Comparison of ENCODE assay signal across 8 cellular contexts in the genomic region with DNA sequence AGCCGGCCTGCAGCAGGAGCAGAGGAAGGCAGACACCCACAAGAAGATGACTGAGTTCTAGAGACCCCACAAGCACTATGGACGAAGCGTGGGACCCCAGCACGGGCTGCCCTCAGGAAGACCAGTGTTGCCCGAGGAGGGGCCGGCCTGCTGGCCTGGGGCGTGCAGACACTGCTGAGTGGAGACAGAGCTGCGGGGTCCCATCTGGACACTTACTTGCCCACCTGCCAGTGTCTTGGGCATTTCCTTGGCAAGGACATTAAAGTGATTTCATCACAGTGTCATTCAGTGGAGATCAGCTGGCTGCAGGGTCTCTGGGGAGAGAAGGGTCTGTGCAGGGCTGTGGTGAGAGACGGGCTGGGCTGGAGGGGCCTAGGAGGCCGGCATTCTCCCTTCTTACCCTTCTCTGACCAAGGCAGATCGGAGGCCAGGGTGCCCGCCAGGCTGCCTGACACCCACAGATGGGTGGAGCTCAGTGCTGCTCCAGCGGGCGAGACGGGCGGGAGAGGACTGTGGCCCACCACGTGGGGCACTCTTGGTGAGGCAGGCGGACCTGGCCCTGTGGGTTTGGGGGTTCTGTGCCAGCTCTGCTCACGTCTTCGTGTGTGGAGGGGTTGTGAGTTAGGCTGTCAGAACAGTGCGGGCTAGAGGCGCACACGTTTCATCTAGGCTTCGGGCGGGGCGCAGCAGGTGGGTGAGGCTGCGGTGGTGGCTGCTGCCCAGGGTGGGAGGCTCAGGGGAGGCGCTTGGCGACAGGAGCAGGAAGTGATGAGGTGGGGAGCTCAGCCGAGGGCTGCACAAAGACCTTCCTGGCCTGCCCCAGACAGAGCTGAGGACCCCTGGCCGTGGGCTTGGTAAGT. TPM values are rescaled to one million over a fixed set of nuclear protein-coding genes. Genes with fewer than 3 reads are reported as not detected.
DNase-seq lines count a peak whose midpoint lies in the region; ATAC-seq and TF ChIP-seq lines count a peak whose summit lies in the region.

A gene with protein sequence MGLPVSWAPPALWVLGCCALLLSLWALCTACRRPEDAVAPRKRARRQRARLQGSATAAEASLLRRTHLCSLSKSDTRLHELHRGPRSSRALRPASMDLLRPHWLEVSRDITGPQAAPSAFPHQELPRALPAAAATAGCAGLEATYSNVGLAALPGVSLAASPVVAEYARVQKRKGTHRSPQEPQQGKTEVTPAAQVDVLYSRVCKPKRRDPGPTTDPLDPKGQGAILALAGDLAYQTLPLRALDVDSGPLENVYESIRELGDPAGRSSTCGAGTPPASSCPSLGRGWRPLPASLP (plus strand): TSS at position 806 of the 860 bp plus-strand sequence. CDS start 886 bp downstream, outside the sequence.

- H3K27me3 ChIP-seq in GM06990 (replicated peaks; ENCODE audit: control insufficient read depth, insufficient read depth, low read length) (no peaks in the 10 kb centered on the region), mucosa of stomach (ENCODE audit: control insufficient read depth, insufficient read depth, low read length) (no peaks in the 10 kb centered on the region)

- no peak for ATAC-seq in GM21526 (IDR thresholded peaks at IDR 0.05; ENCODE audit: low FRiP score, unreplicated experiment)
- ATAC-seq in HG03175 (IDR thresholded peaks at IDR 0.05; ENCODE audit: unreplicated experiment): no peak

- POLR2A ChIA-PET in RWPE1 (lab: Yijun Ruan, JAX; ENCODE audit: low non-redundant PET): no interaction called here

- no peaks in the 10 kb centered on the region for H3K9me3 ChIP-seq in mucosa of stomach (ENCODE audit: control insufficient read depth, low read length)

- H3K27ac Mint-ChIP-seq in activated naive CD4-positive, alpha-beta T cell treated with anti-CD3 and anti-CD28 coated beads, Interleukin-2, amount 50 U/mL, for 24 hours: peak within 1 kb of the TSS; percentile 23
- no peak within 1 kb of the TSS for H3K27ac Mint-ChIP-seq in HFFc6

- H3K27ac ChIP-seq in RWPE1: peak within 1 kb of the TSS; percentile 99

- CTCF ChIA-PET in RWPE1 (lab: Yijun Ruan, JAX): interaction anchor here (0.5 to 1.6 kb wide), 6 partner anchors 8 to 244 kb away, joined by 3 to 4 read pairs (median 3); no protein-coding TSS in a partner anchor

- H3K36me3 ChIP-seq in GM06990 (ENCODE audit: control insufficient read depth, insufficient read depth, low read length): peaks cover 21% of the 10 kb centered on the region
- peaks cover 6% of the 10 kb centered on the region for H3K36me3 ChIP-seq in mucosa of stomach (ENCODE audit: control insufficient read depth, insufficient read depth, low read length)

- no peaks in the 10 kb centered on the region for H3K9me3 Mint-ChIP-seq in activated naive CD4-positive, alpha-beta T cell treated with anti-CD3 and anti-CD28 coated beads, Interleukin-2, amount 50 U/mL, for 24 hours
- no peaks in the 10 kb centered on the region for H3K9me3 Mint-ChIP-seq in HFFc6

- TF ChIP-seq CTCF in GM06990 (IDR thresholded peaks at IDR 0.05; ENCODE audit: insufficient read depth, low read length, poor library complexity, severe bottlenecking): no peak
- no peak for TF ChIP-seq CTCF in RWPE1 (conservative IDR thresholded peaks at IDR 0.05; ENCODE audit: low read depth)
- no peak for TF ChIP-seq CTCF in HFFc6 (IDR thresholded peaks at IDR 0.05)

- H3K27me3 Mint-ChIP-seq in activated naive CD4-positive, alpha-beta T cell treated with anti-CD3 and anti-CD28 coated beads, Interleukin-2, amount 50 U/mL, for 24 hours: no peaks in the 10 kb centered on the region
- H3K27me3 Mint-ChIP-seq in HFFc6 (ENCODE audit: insufficient read depth): peaks cover 2% of the 10 kb centered on the region

- DNase-seq in GM06990 (ENCODE audit: extremely low read depth, insufficient read length) (peak; percentile 85), RWPE1 (ENCODE audit: low spot score) (no peak), HFFc6 (no peak), NCI-H345 (lab: John Stamatoyannopoulos, UW) (no peak)

- peaks cover 39% of the 10 kb centered on the region for H3K4me1 ChIP-seq in mucosa of stomach (ENCODE audit: control insufficient read depth, insufficient read depth, low read length)

- H3K4me1 Mint-ChIP-seq in activated naive CD4-positive, alpha-beta T cell treated with anti-CD3 and anti-CD28 coated beads, Interleukin-2, amount 50 U/mL, for 24 hours: peaks cover 27% of the 10 kb centered on the region
- no peaks in the 10 kb centered on the region for H3K4me1 Mint-ChIP-seq in HFFc6 (ENCODE audit: low read depth)

- H3K9ac ChIP-seq in mucosa of stomach (ENCODE audit: low read length): peak within 1 kb of the TSS; percentile 64

- H3K4me3 ChIP-seq in GM06990 (replicated peaks; ENCODE audit: low read depth, low read length) (peak within 1 kb of the TSS; percentile 65), mucosa of stomach (ENCODE audit: low read length) (peak within 1 kb of the TSS; percentile 9)

- H3K4me3 Mint-ChIP-seq in activated naive CD4-positive, alpha-beta T cell treated with anti-CD3 and anti-CD28 coated beads, Interleukin-2, amount 50 U/mL, for 24 hours: peak within 1 kb of the TSS; percentile 81
- H3K4me3 Mint-ChIP-seq in HFFc6: no peak within 1 kb of the TSS

- H3K36me3 Mint-ChIP-seq in activated naive CD4-positive, alpha-beta T cell treated with anti-CD3 and anti-CD28 coated beads, Interleukin-2, amount 50 U/mL, for 24 hours: peaks cover 4% of the 10 kb centered on the region
- peaks cover 5% of the 10 kb centered on the region; the same call in 1 of the 2 replicates for H3K36me3 Mint-ChIP-seq in HFFc6 (ENCODE audit: low read depth)

RNA-seq across cellular contexts. Expression of the gene that starts here (rescaled TPM):
- total RNA-seq in HFFc6 (2021; fragmentation: NEBNext Ultra II Directional; extraction: Animal tissue kit (Norgen Biotek cat#: 25700)): 1 to 10 TPM; 3.4 to 6.1 (median 4.6) TPM
